ENCODE assay signal across 1 cellular context in the genomic region with DNA sequence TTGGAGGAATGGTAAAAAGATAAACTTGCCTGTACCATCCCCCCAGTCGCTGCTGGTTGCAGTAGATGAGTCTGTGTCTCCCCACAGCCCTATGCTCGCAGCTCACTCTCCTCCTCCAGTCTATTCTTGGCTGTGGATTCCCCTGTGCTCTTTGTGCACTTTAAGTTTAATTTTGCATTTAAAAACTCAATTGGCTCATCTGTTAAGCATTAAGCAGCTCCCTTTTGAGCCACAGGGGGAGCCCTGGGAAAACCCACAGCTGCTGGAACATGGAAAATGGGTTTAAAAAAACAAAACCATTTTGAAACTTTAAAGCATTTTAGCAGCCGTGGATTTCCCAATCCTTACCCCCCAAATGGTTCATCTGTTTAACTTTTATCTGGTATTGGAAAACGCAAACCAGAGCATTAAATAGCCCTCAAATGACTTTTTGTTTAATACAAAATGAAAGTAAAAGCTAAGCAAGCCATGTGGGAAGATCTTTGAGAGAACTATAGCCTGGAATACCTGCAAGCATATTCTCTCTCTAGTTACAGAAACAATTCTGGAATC.
TF ChIP-seq lines count a peak whose summit lies in the region.

No MANE protein-coding gene starts in this region.

TF ChIP-seq in GM23338, 12 proteins besides CTCF, POLR2A, EP300 and RAD21 (continued from another document):
- TF ChIP-seq, protein P1, sequence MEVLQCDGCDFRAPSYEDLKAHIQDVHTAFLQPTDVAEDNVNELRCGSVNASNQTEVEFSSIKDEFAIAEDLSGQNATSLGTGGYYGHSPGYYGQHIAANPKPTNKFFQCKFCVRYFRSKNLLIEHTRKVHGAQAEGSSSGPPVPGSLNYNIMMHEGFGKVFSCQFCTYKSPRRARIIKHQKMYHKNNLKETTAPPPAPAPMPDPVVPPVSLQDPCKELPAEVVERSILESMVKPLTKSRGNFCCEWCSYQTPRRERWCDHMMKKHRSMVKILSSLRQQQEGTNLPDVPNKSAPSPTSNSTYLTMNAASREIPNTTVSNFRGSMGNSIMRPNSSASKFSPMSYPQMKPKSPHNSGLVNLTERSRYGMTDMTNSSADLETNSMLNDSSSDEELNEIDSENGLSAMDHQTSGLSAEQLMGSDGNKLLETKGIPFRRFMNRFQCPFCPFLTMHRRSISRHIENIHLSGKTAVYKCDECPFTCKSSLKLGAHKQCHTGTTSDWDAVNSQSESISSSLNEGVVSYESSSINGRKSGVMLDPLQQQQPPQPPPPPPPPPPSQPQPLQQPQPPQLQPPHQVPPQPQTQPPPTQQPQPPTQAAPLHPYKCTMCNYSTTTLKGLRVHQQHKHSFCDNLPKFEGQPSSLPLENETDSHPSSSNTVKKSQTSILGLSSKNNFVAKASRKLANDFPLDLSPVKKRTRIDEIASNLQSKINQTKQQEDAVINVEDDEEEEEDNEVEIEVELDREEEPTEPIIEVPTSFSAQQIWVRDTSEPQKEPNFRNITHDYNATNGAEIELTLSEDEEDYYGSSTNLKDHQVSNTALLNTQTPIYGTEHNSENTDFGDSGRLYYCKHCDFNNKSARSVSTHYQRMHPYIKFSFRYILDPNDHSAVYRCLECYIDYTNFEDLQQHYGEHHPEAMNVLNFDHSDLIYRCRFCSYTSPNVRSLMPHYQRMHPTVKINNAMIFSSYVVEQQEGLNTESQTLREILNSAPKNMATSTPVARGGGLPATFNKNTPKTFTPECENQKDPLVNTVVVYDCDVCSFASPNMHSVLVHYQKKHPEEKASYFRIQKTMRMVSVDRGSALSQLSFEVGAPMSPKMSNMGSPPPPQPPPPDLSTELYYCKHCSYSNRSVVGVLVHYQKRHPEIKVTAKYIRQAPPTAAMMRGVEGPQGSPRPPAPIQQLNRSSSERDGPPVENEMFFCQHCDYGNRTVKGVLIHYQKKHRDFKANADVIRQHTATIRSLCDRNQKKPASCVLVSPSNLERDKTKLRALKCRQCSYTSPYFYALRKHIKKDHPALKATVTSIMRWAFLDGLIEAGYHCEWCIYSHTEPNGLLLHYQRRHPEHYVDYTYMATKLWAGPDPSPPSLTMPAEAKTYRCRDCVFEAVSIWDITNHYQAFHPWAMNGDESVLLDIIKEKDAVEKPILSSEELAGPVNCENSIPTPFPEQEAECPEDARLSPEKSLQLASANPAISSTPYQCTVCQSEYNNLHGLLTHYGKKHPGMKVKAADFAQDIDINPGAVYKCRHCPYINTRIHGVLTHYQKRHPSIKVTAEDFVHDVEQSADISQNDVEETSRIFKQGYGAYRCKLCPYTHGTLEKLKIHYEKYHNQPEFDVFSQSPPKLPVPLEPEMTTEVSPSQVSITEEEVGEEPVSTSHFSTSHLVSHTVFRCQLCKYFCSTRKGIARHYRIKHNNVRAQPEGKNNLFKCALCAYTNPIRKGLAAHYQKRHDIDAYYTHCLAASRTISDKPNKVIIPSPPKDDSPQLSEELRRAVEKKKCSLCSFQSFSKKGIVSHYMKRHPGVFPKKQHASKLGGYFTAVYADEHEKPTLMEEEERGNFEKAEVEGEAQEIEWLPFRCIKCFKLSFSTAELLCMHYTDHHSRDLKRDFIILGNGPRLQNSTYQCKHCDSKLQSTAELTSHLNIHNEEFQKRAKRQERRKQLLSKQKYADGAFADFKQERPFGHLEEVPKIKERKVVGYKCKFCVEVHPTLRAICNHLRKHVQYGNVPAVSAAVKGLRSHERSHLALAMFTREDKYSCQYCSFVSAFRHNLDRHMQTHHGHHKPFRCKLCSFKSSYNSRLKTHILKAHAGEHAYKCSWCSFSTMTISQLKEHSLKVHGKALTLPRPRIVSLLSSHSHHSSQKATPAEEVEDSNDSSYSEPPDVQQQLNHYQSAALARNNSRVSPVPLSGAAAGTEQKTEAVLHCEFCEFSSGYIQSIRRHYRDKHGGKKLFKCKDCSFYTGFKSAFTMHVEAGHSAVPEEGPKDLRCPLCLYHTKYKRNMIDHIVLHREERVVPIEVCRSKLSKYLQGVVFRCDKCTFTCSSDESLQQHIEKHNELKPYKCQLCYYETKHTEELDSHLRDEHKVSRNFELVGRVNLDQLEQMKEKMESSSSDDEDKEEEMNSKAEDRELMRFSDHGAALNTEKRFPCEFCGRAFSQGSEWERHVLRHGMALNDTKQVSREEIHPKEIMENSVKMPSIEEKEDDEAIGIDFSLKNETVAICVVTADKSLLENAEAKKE (CRISPR knock-in tag; IDR thresholded peaks at IDR 0.05), result no peak
- TF ChIP-seq, protein P2, sequence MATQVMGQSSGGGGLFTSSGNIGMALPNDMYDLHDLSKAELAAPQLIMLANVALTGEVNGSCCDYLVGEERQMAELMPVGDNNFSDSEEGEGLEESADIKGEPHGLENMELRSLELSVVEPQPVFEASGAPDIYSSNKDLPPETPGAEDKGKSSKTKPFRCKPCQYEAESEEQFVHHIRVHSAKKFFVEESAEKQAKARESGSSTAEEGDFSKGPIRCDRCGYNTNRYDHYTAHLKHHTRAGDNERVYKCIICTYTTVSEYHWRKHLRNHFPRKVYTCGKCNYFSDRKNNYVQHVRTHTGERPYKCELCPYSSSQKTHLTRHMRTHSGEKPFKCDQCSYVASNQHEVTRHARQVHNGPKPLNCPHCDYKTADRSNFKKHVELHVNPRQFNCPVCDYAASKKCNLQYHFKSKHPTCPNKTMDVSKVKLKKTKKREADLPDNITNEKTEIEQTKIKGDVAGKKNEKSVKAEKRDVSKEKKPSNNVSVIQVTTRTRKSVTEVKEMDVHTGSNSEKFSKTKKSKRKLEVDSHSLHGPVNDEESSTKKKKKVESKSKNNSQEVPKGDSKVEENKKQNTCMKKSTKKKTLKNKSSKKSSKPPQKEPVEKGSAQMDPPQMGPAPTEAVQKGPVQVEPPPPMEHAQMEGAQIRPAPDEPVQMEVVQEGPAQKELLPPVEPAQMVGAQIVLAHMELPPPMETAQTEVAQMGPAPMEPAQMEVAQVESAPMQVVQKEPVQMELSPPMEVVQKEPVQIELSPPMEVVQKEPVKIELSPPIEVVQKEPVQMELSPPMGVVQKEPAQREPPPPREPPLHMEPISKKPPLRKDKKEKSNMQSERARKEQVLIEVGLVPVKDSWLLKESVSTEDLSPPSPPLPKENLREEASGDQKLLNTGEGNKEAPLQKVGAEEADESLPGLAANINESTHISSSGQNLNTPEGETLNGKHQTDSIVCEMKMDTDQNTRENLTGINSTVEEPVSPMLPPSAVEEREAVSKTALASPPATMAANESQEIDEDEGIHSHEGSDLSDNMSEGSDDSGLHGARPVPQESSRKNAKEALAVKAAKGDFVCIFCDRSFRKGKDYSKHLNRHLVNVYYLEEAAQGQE (IDR thresholded peaks at IDR 0.05; ENCODE audit: unreplicated experiment), result no peak
- TF ChIP-seq EZH2 (IDR thresholded peaks at IDR 0.05; ENCODE audit: low read depth, unreplicated experiment), result no peak
- TF ChIP-seq CREB1 (CRISPR knock-in tag; IDR thresholded peaks at IDR 0.05; ENCODE audit: low read depth), result no peak
- no peak for TF ChIP-seq POLR2AphosphoS5 (IDR thresholded peaks at IDR 0.05; ENCODE audit: low read depth)
- TF ChIP-seq ZNF114 (CRISPR knock-in tag; IDR thresholded peaks at IDR 0.05), result no peak
- TF ChIP-seq EZH2phosphoT487 (IDR thresholded peaks at IDR 0.05; ENCODE audit: unreplicated experiment), result no peak
- TF ChIP-seq NANOG (IDR thresholded peaks at IDR 0.05; ENCODE audit: borderline replicate concordance), result no peak
